11 cellular contexts compared by ENCODE assay signal in the genomic region with DNA sequence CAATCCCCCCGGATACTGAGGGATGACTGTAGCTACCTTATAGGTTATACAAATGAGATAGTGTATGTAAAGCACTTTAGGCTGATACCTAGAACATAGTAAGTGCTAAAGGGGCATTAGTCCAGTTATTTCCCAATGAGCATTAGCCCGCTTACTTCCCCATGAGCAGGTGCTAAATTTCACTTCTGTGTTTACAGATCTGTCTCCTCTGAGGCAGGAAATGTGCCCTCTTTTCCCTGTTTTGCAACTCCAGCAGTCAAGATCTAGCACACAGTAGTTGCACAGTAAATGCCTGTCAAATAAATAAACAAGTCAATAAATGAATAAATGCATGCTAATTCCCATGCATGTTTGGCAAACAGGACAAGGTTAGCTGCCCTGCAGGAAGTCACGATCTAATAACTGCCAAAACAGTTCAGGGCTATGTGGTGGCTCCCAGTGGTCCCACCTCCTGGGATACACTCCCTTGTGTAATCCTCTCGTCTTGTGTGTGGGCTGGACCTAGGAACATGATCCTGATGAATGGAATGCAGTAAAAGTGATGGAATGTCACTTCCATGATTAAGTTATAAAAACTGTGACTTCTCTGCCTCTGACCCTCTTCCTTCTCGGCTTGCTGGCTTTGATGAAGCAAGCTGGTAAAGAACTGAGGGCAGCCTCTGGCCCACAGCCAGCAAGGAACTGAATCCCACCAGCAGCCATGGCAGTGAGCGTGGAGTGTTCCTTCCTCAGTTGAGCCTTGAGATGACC.
DNase-seq lines count a peak whose midpoint lies in the region; ATAC-seq and TF ChIP-seq lines count a peak whose summit lies in the region.
"Had no signal": no experiment of that assay in that cellular context is flagged by ENCODE, and none has a peak within 500 bp of the region (broad histone marks: within the 10 kb centered on the region; RNA-seq: fewer than 3 reads in every experiment).

No MANE protein-coding gene starts in this region.

- POLR2A ChIA-PET in T-cell (lab: Charles Lee): no interaction called here

- DNase-seq in ELR (ENCODE audit: low read depth) (peak; percentile 23), NOMO-1 treated with dmso at 0.1 percent for 144 hours (lab: John Stamatoyannopoulos, UW; ENCODE audit: unreplicated experiment) (peak; percentile 4), fibroblast of mammary gland (ENCODE audit: low read depth) (peak; percentile 1), retinal pigment epithelial cell (ENCODE audit: low read depth) (peak; percentile 48), T-cell (no peak), NCI-H2196 treated with DMSO at 0.1 percent for 48 hours (lab: John Stamatoyannopoulos, UW; ENCODE audit: unreplicated experiment) (no peak), NCI-H2081 treated with DMSO at 0.1 percent for 48 hours (lab: John Stamatoyannopoulos, UW) (no peak)
- DNase-seq: natural killer cell; NCI-H1694; stimulated activated CD4-positive, alpha-beta T cell treated with anti-CD3 and anti-CD28 coated beads, Interleukin-15, amount 100 ng/mL, for 24 hours had no signal

- H3K36me3 Mint-ChIP-seq in T-cell: no peaks in the 10 kb centered on the region
- H3K36me3 Mint-ChIP-seq: natural killer cell had no signal

- H3K27me3 Mint-ChIP-seq in T-cell: no peaks in the 10 kb centered on the region

- TF ChIP-seq CTCF in fibroblast of mammary gland (conservative IDR thresholded peaks at IDR 0.05; ENCODE audit: control insufficient read depth, insufficient read depth, low read depth, low read length) (no peak), retinal pigment epithelial cell (conservative IDR thresholded peaks at IDR 0.05; ENCODE audit: low read depth, low read length) (no peak)

- H3K27ac Mint-ChIP-seq in T-cell: no peak overlapping the region
- H3K27ac Mint-ChIP-seq: natural killer cell had no signal

- no peaks in the 10 kb centered on the region for H3K9me3 Mint-ChIP-seq in T-cell
- H3K9me3 Mint-ChIP-seq: natural killer cell had no signal

- ATAC-seq in HG03097 (IDR thresholded peaks at IDR 0.05; ENCODE audit: low FRiP score, unreplicated experiment): no peak
- ATAC-seq in T-cell (replicated peaks in 1 of 4): no peak
- ATAC-seq: natural killer cell had no signal

- H3K4me1 Mint-ChIP-seq in T-cell: no peaks in the 10 kb centered on the region

- CTCF ChIA-PET in T-cell (lab: Charles Lee): no interaction called here

- H3K4me3 Mint-ChIP-seq in T-cell: no peak overlapping the region
- H3K4me3 Mint-ChIP-seq: natural killer cell had no signal

- no peak overlapping the region for H3K4me3 ChIP-seq in fibroblast of mammary gland (ENCODE audit: control insufficient read depth, low read depth, low read length)
- no peak overlapping the region for H3K4me3 ChIP-seq in retinal pigment epithelial cell (ENCODE audit: low read length)

Comparison
In these comparisons a context has a peak if more than half of its experiments do, and no peak if none do; other contexts are left out.
1. DNase-seq: peak in ELR (single experiment), NOMO-1 treated with dmso at 0.1 percent for 144 hours (single experiment), fibroblast of mammary gland (single experiment) and retinal pigment epithelial cell (single experiment); none in T-cell (0 of 34), NCI-H2196 treated with DMSO at 0.1 percent for 48 hours (single experiment) and NCI-H2081 treated with DMSO at 0.1 percent for 48 hours (single experiment).